1 cellular context compared by ENCODE assay signal in the genomic region with DNA sequence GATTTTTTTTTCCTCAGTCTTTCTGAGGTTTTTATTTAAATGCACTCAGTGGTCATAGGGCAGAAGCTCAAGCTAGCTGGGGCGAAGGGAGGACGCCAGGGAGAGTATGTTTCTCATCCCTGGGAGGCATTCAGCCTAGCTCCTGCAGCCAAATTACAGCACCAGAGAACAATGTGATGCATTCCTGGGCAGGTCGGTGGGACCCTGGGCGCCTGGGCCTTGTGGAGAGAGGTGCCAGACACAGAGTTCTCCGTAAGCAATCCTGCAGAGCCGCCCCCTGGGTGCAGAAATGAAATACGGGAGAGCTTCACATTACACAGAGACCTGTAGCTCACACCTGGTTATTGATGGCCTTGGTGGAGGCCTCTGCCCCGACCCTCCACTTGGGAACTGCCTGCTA.
TF ChIP-seq lines count a peak whose summit lies in the region.

No MANE protein-coding gene starts in this region.

TF ChIP-seq in WTC11, 78 proteins besides CTCF, POLR2A, EP300 and RAD21 (continued from another document):
- TF ChIP-seq, protein P1, sequence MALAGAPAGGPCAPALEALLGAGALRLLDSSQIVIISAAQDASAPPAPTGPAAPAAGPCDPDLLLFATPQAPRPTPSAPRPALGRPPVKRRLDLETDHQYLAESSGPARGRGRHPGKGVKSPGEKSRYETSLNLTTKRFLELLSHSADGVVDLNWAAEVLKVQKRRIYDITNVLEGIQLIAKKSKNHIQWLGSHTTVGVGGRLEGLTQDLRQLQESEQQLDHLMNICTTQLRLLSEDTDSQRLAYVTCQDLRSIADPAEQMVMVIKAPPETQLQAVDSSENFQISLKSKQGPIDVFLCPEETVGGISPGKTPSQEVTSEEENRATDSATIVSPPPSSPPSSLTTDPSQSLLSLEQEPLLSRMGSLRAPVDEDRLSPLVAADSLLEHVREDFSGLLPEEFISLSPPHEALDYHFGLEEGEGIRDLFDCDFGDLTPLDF (CRISPR knock-in tag; IDR thresholded peaks at IDR 0.05): no peak
- TF ChIP-seq, protein P2, sequence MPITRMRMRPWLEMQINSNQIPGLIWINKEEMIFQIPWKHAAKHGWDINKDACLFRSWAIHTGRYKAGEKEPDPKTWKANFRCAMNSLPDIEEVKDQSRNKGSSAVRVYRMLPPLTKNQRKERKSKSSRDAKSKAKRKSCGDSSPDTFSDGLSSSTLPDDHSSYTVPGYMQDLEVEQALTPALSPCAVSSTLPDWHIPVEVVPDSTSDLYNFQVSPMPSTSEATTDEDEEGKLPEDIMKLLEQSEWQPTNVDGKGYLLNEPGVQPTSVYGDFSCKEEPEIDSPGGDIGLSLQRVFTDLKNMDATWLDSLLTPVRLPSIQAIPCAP (CRISPR knock-in tag; IDR thresholded peaks at IDR 0.05): no peak
- no peak for TF ChIP-seq ATF1 (CRISPR knock-in tag; IDR thresholded peaks at IDR 0.05)
